In genomic region chr4:136055360-136055759, GRCh38 we compare ENCODE assay signal across 35 cellular contexts.
"Had no signal": no experiment of that assay in that cellular context is flagged by ENCODE, and none has a peak within 500 bp of the region (broad histone marks: within the 10 kb centered on the region; RNA-seq: fewer than 3 reads in every experiment).

No MANE protein-coding gene starts in this region.

- DNase-seq: Karpas-422, Kasumi-1, MG63, MM.1S, MV-4-11, NCI-H1048, NCI-H1092, NCI-H1092 treated with DMSO at 0.1 percent for 48 hours, NCI-H1105, NCI-H1105 treated with DMSO at 0.1 percent for 48 hours, NCI-H1417, NCI-H1417 treated with DMSO at 0.1 percent for 48 hours, NCI-H1436, NCI-H1436 treated with DMSO at 0.1 percent for 48 hours, NCI-H146, NCI-H1694, NCI-H1694 treated with DMSO at 0.1 percent for 48 hours, NCI-H187, NCI-H187 treated with DMSO at 0.1 percent for 48 hours, NCI-H1930, NCI-H2029, NCI-H2029 treated with DMSO at 0.1 percent for 48 hours, NCI-H2081, NCI-H2081 treated with DMSO at 0.1 percent for 48 hours, NCI-H2107, NCI-H2171, NCI-H2171 treated with DMSO at 0.1 percent for 48 hours, NCI-H2227 treated with DMSO at 0.1 percent for 48 hours, NCI-H226, NCI-H345, NCI-H446, NCI-H446 treated with DMSO at 0.1 percent for 48 hours, NCI-H510A, NCI-H510A treated with DMSO at 0.1 percent for 48 hours, NCI-H524 had no signal

- H3K9me3 ChIP-seq: MG63 had no signal

- H3K36me3 ChIP-seq: MG63 had no signal

- H3K27me3 ChIP-seq: MG63 had no signal

- H3K4me3 ChIP-seq: MG63 had no signal
